23 cellular contexts compared by ENCODE assay signal in the genomic region with DNA sequence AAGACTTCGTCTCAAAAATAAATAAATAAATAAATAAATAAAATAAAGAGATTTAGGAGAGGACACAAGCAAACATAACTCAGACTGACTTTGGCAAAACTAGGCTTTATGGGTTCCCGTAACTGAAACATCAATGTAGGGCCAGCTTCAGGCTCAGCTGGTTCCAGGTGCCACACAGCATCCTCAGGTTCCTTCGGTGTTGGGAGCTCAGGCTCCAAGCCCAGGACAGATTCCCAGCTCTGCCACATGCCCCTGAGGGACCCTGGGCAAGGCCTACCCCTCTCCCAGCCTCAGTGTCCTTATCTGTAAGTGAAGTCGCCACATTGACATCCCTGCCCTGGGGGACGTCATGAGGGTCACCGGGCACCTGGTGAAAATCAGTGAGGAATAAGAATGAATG. TPM values are rescaled to one million over a fixed set of nuclear protein-coding genes. Genes with fewer than 3 reads are reported as not detected.
"Had no signal": no experiment of that assay in that cellular context is flagged by ENCODE, and none has a peak within 500 bp of the region (broad histone marks: within the 10 kb centered on the region; RNA-seq: fewer than 3 reads in every experiment).

No MANE protein-coding gene starts in this region.

- H3K4me2 ChIP-seq: neural progenitor cell had no signal

- H3K27me3 ChIP-seq: foreskin keratinocyte, neural progenitor cell, ovary, thyroid gland had no signal

- H3K4me3 ChIP-seq: coronary artery, neural progenitor cell, ovary, psoas muscle, sigmoid colon, stomach, thyroid gland had no signal

- H3K4me1 ChIP-seq: foreskin keratinocyte, neural progenitor cell, psoas muscle, sigmoid colon had no signal

- H3K36me3 ChIP-seq: esophagus muscularis mucosa, neural progenitor cell, ovary, sigmoid colon, thyroid gland had no signal

- H3K27ac ChIP-seq: coronary artery, esophagus muscularis mucosa, foreskin keratinocyte, neural progenitor cell, ovary, psoas muscle, sigmoid colon, stomach had no signal

- H3K9ac ChIP-seq: neural progenitor cell had no signal

- H2AFZ ChIP-seq: neural progenitor cell had no signal

- H3K9me3 ChIP-seq: esophagus muscularis mucosa, ovary, psoas muscle, sigmoid colon, stomach, thyroid gland had no signal

RNA-seq across cellular contexts. Expression of a gene that starts 18.7 kb away (rescaled TPM):
- total RNA-seq: dermis blood vessel endothelial cell; endothelial cell of umbilical vein; fibroblast of lung; naive thymus-derived CD4-positive, alpha-beta T cell; skeletal muscle tissue; subcutaneous adipose tissue had no signal
- polyA plus RNA-seq: endothelial cell of umbilical vein; fibroblast of lung; naive thymus-derived CD4-positive, alpha-beta T cell had no signal

RNA-seq across cellular contexts. Expression of a gene that starts 52.1 kb away (rescaled TPM):
- total RNA-seq: esophagus muscularis mucosa; foreskin keratinocyte; kidney; left lobe of liver; lower leg skin; naive thymus-derived CD4-positive, alpha-beta T cell; psoas muscle; sigmoid colon; subcutaneous adipose tissue; thyroid gland had no signal
- polyA plus RNA-seq: naive thymus-derived CD4-positive, alpha-beta T cell; psoas muscle had no signal

RNA-seq across cellular contexts. Expression of a gene that starts 58.0 kb away (rescaled TPM):
- total RNA-seq: dermis blood vessel endothelial cell, endothelial cell of umbilical vein, epithelial cell of proximal tubule, foreskin keratinocyte, lung microvascular endothelial cell, mucosa of gallbladder, renal cortical epithelial cell, thyroid gland, urinary bladder had no signal
- polyA plus RNA-seq: fibroblast of lung; naive thymus-derived CD4-positive, alpha-beta T cell; psoas muscle had no signal
